In the genomic region with DNA sequence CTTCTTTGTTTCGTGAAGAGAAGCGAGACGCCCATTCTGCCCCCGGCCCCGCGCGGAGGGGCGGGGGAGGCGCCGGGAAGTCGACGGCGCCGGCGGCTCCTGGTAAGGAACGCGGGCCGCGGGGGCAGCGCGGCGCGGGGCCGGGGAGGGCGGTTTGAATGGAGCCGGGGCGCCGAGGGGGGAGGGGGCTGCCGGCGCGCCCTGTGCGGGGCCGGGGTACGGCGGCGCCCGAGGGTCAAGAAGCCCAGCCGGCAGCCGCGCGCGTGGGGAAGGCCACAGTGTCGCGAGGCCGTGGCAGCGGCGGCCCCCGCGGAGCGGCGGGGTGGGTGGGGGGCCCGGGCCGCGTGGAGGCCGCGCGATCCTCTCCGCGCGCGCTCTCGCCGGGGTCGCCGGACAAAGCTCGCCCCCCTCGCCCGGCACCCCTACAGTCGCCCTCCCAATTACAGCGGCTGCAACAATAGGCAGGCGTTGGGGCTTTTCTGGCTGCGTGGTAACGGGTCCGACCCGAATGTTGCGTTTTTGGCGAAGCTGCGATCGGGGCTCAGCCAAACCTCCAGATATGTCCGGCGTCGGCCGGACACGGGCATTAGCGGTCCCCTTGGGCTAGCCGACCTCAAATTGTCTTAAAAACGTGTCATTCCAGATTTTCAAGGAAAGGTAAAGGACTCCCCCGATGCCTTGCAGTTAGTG, we compare ENCODE assay signal across 7 cellular contexts. TPM values are rescaled to one million over a fixed set of nuclear protein-coding genes. Genes with fewer than 3 reads are reported as not detected.
DNase-seq lines count a peak whose midpoint lies in the region; ATAC-seq and TF ChIP-seq lines count a peak whose summit lies in the region.

No MANE protein-coding gene starts in this region.

- intact Hi-C loops in cardiac septum (cut with DNase I) = loop anchor here (2.0 kb wide), 1 partner anchor 32 kb away; the partner anchor contains the start of genes TIMM29 and YIPF2

- peak overlapping the region; percentile 95 for H3K9ac ChIP-seq in trophoblast cell (ENCODE audit: low read length)

- peak overlapping the region; percentile 69 for H3K14ac ChIP-seq in trophoblast cell (ENCODE audit: low read length)

- peak overlapping the region; percentile 59 for H2AK5ac ChIP-seq in trophoblast cell (ENCODE audit: low read length)

- peak overlapping the region; percentile 68 for H4K8ac ChIP-seq in trophoblast cell (ENCODE audit: low read depth, low read length)

- H3K27ac ChIP-seq in trophoblast cell (ENCODE audit: low read depth, low read length) = peak overlapping the region; percentile 93

- H2BK12ac ChIP-seq in trophoblast cell (ENCODE audit: low read length) = no peak overlapping the region

- peak overlapping the region; percentile 28 for H4K12ac ChIP-seq in trophoblast cell (ENCODE audit: low read depth, low read length)

- no peak for TF ChIP-seq CTCF in GM12864 (IDR thresholded peaks at IDR 0.05; ENCODE audit: low read depth, low read length, missing control alignments)

- peak overlapping the region; percentile 73 for H3K4ac ChIP-seq in trophoblast cell (ENCODE audit: low read depth, low read length)

- peak overlapping the region; percentile 70 for H2BK5ac ChIP-seq in trophoblast cell (ENCODE audit: low read depth, low read length, poor library complexity)

- no peaks in the 10 kb centered on the region for H3K27me3 Mint-ChIP-seq in activated naive CD8-positive, alpha-beta T cell treated with anti-CD3 and anti-CD28 coated beads, Interleukin-2, amount 10 ng/mL, durations not matched to agents 7 days and 5 days

- peaks cover 3 to 6% of the 10 kb centered on the region in 2 experiments for H3K36me3 ChIP-seq in trophoblast cell (ENCODE audit: control insufficient read depth in 1 of 2, insufficient read depth in 2 of 2, low read length in 2 of 2)

- POLR2A ChIA-PET in activated naive CD8-positive, alpha-beta T cell treated with anti-CD3 and anti-CD28 coated beads, Interleukin-2, amount 10 ng/mL, durations not matched to agents 7 days and 5 days (lab: Charles Lee) = interaction anchor here (0.6 to 2.2 kb wide), 8 partner anchors 13 to 420 kb away, joined by 3 to 9 read pairs (median 4); partner anchors contain the start of genes LDLR and TMED1

- peak overlapping the region; percentile 89 for H3K4me3 Mint-ChIP-seq in activated naive CD8-positive, alpha-beta T cell treated with anti-CD3 and anti-CD28 coated beads, Interleukin-2, amount 10 ng/mL, durations not matched to agents 7 days and 5 days

- H2BK120ac ChIP-seq in trophoblast cell (ENCODE audit: insufficient read depth, low read length, poor library complexity) = peak overlapping the region; percentile 63

- peaks cover 5% of the 10 kb centered on the region for H3K36me3 Mint-ChIP-seq in activated naive CD8-positive, alpha-beta T cell treated with anti-CD3 and anti-CD28 coated beads, Interleukin-2, amount 10 ng/mL, durations not matched to agents 7 days and 5 days

- H3K27me3 ChIP-seq in trophoblast cell (ENCODE audit: insufficient read depth, low read length) = no peaks in the 10 kb centered on the region

- peak overlapping the region; percentile 66 for H3K4me3 ChIP-seq in GM12864 (ENCODE audit: low read depth, low read length)
- H3K4me3 ChIP-seq in trophoblast cell (ENCODE audit: low read depth, low read length) = peak overlapping the region; percentile 91

- peaks cover 26% of the 10 kb centered on the region for H3K4me1 Mint-ChIP-seq in activated naive CD8-positive, alpha-beta T cell treated with anti-CD3 and anti-CD28 coated beads, Interleukin-2, amount 10 ng/mL, durations not matched to agents 7 days and 5 days

- ATAC-seq in GM21619 (IDR thresholded peaks at IDR 0.05; ENCODE audit: unreplicated experiment) = peak; percentile 34
- ATAC-seq in activated naive CD8-positive, alpha-beta T cell treated with anti-CD3 and anti-CD28 coated beads, Interleukin-2, amount 10 ng/mL, durations not matched to agents 7 days and 5 days (ENCODE audit: low read depth) = peak; percentile 22

- peak overlapping the region; percentile 73 for H3K4me2 ChIP-seq in trophoblast cell (ENCODE audit: low read length)

- H3K79me2 ChIP-seq in trophoblast cell (ENCODE audit: control insufficient read depth, insufficient read depth, low read length, poor library complexity) = peaks cover 34% of the 10 kb centered on the region

- DNase-seq in GM12864 (ENCODE audit: low read depth) = no peak
- peak; percentile 31 for DNase-seq in KBM-7
- DNase-seq in activated naive CD8-positive, alpha-beta T cell treated with anti-CD3 and anti-CD28 coated beads, Interleukin-2, amount 10 ng/mL, durations not matched to agents 7 days and 5 days = no peak
- peak; percentile 84 for DNase-seq in cardiac septum (ENCODE audit: low spot score)
- DNase-seq in trophoblast cell = peak in 1 of 2 donors; percentile 31
- no peak for DNase-seq in NCI-H446 treated with DMSO at 0.1 percent for 48 hours (lab: John Stamatoyannopoulos, UW)

- H3K27ac Mint-ChIP-seq in activated naive CD8-positive, alpha-beta T cell treated with anti-CD3 and anti-CD28 coated beads, Interleukin-2, amount 10 ng/mL, durations not matched to agents 7 days and 5 days = peak overlapping the region; percentile 83

- H2AFZ ChIP-seq in trophoblast cell (ENCODE audit: insufficient read depth, low read length, poor library complexity) = peak overlapping the region; percentile 66

- in situ Hi-C loops in KBM-7 (cut with MboI; ENCODE audit: low pct_unique_long_range_greater_than_20kb, low sequenced_read_pairs) = no loop called here

- H4K91ac ChIP-seq in trophoblast cell (ENCODE audit: low read depth, low read length) = peak overlapping the region; percentile 79

- no CpG with 5 or more reads among the region's 88 CpGs for whole genome bisulfite sequencing in trophoblast cell (ENCODE audit: extremely low coverage, insufficient coverage, insufficient read length)

- H3K4me1 ChIP-seq in trophoblast cell (ENCODE audit: control insufficient read depth in 1 of 2, insufficient read depth in 2 of 2, low read length in 2 of 2) = peaks cover 11 to 13% of the 10 kb centered on the region in 2 experiments

- peak overlapping the region; percentile 67 for H3K18ac ChIP-seq in trophoblast cell (ENCODE audit: low read length)

- no peak overlapping the region for H3K23ac ChIP-seq in trophoblast cell (ENCODE audit: low read length)

- no peaks in the 10 kb centered on the region for H3K9me3 Mint-ChIP-seq in activated naive CD8-positive, alpha-beta T cell treated with anti-CD3 and anti-CD28 coated beads, Interleukin-2, amount 10 ng/mL, durations not matched to agents 7 days and 5 days

- peaks cover 10% of the 10 kb centered on the region for H3K79me1 ChIP-seq in trophoblast cell (ENCODE audit: low read length)

- H3K9me3 ChIP-seq in trophoblast cell (ENCODE audit: insufficient read depth, low read depth, low read length) = peaks cover 2% of the 10 kb centered on the region

RNA-seq across cellular contexts. Expression of gene SMARCA4, which starts 0.4 kb away (rescaled TPM):
- total RNA-seq in activated naive CD8-positive, alpha-beta T cell treated with anti-CD3 and anti-CD28 coated beads, Interleukin-2, amount 10 ng/mL, durations not matched to agents 7 days and 5 days = 100 to 1,000 TPM in 1 of 2 experiments, 10 to 100 TPM in 1; 99.9 to 107 TPM
- 52.2 TPM for total RNA-seq in cardiac septum
- 117 and 121 TPM in 2 replicates for polyA plus RNA-seq in trophoblast cell (2013)

RNA-seq across cellular contexts. Expression of gene TIMM29, which starts 32.6 kb away (rescaled TPM):
- total RNA-seq in activated naive CD8-positive, alpha-beta T cell treated with anti-CD3 and anti-CD28 coated beads, Interleukin-2, amount 10 ng/mL, durations not matched to agents 7 days and 5 days = 10 to 100 TPM; 29.7 to 31.3 TPM
- total RNA-seq in cardiac septum = 14.1 TPM
- polyA plus RNA-seq in trophoblast cell (2013) = 21.1 and 21.2 TPM in 2 replicates

RNA-seq across cellular contexts. Expression of gene YIPF2, which starts 32.8 kb away (rescaled TPM):
- 10 to 100 TPM; 21.7 to 24.7 TPM for total RNA-seq in activated naive CD8-positive, alpha-beta T cell treated with anti-CD3 and anti-CD28 coated beads, Interleukin-2, amount 10 ng/mL, durations not matched to agents 7 days and 5 days
- total RNA-seq in cardiac septum = 20.8 TPM
- 98.9 and 102 TPM in 2 replicates for polyA plus RNA-seq in trophoblast cell (2013)

Comparison
In these comparisons a context has a peak if more than half of its experiments do, and no peak if none do; other contexts are left out.
1. DNase-seq: peak in KBM-7 (single experiment) and cardiac septum (single experiment); none in GM12864 (single experiment), activated naive CD8-positive, alpha-beta T cell treated with anti-CD3 and anti-CD28 coated beads, Interleukin-2, amount 10 ng/mL, durations not matched to agents 7 days and 5 days (single experiment) and NCI-H446 treated with DMSO at 0.1 percent for 48 hours (single experiment).